20 cellular contexts compared by ENCODE assay signal in genomic region chr9:136651859-136652258, GRCh38.
"Had no signal": no experiment of that assay in that cellular context is flagged by ENCODE, and none has a peak within 500 bp of the region (broad histone marks: within the 10 kb centered on the region; RNA-seq: fewer than 3 reads in every experiment).

No MANE protein-coding gene starts in this region.

- H3K9me3 ChIP-seq: esophagus squamous epithelium, gastrocnemius medialis, heart right ventricle, left lung, lower lobe of right lung, mucosa of descending colon had no signal

- H3K27me3 ChIP-seq: dorsolateral prefrontal cortex had no signal

- H3K4me1 ChIP-seq: gastrocnemius medialis had no signal

- H3K27ac ChIP-seq: coronary artery, dorsolateral prefrontal cortex, esophagus squamous epithelium, gastrocnemius medialis, left lung, lower lobe of right lung had no signal

- H3K4me3 ChIP-seq: coronary artery, dorsolateral prefrontal cortex, esophagus squamous epithelium, gastrocnemius medialis, heart right ventricle, left lung, lower lobe of right lung, mucosa of descending colon had no signal

- H3K36me3 ChIP-seq: esophagus squamous epithelium, gastrocnemius medialis, heart right ventricle, left lung, lower lobe of right lung had no signal

- DNase-seq: dermis blood vessel endothelial cell; dorsolateral prefrontal cortex; effector CD4-positive, alpha-beta T cell; effector memory CD4-positive, alpha-beta T cell; esophagus squamous epithelium; foreskin fibroblast; foreskin melanocyte; gastrocnemius medialis; glutamatergic neuron; head of caudate nucleus; heart right ventricle; hippocampal formation; left cardiac atrium; left lung; left ventricle myocardium superior; lower lobe of right lung; mesenchymal stem cell; mucosa of descending colon; naive thymus-derived CD4-positive, alpha-beta T cell had no signal
